Comparison of ENCODE assay signal across 27 cellular contexts in the genomic region with DNA sequence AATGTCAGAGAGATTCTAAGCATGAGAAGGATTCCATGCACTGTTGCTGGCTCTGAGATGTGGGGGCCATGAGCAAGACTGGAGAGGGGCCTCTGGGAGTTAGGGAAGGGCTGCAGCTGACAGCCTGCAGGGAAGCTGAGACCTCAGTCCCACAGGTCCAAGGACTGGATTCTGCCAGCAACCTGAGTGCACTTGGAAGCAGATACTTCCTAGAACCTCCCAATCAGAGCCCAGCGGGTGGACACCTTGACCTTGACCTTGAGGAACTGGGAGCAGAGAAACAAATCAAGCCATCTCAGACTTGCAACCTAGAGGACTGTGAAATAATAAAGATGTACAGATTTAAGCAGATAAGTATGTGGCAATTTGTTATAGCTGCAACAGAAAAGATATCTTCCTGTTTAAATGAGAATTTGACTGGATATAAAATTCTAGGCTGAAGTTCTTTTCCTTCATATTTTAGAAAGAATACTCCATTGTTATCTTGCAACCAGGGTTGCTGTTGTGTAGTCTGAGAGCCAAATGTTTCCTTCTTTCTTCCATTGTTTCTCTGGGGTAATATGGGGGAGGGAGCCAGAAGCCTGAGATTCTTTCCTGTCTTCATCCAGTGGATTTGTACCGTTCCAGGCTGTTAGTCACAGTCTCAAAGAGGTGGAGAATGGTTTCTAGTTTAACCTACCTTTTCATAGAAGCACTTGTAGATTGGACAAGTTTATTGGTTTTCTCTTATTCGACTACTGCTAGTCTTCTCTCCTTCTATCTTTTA. TPM values are rescaled to one million over a fixed set of nuclear protein-coding genes. Genes with fewer than 3 reads are reported as not detected.
A peak's percentile ranks its signal among the peaks of the same experiment; 100 is the strongest.
DNase-seq lines count a peak whose midpoint lies in the region; ATAC-seq, FAIRE-seq and TF ChIP-seq lines count a peak whose summit lies in the region.
"Had no signal": no experiment of that assay in that cellular context is flagged by ENCODE, and none has a peak within 500 bp of the region (broad histone marks: within the 10 kb centered on the region; RNA-seq: fewer than 3 reads in every experiment).

No MANE protein-coding gene starts in this region.

- ATAC-seq in HG03097 (IDR thresholded peaks at IDR 0.05; ENCODE audit: low FRiP score, unreplicated experiment) (no peak), HG03460 (IDR thresholded peaks at IDR 0.05; ENCODE audit: unreplicated experiment) (no peak)
- ATAC-seq: A549, Panc1 had no signal

- H3K27ac ChIP-seq in HEK293 (ENCODE audit: extremely low read depth, low read depth, low read length) (no peak overlapping the region), endothelial cell of umbilical vein (ENCODE audit: insufficient read depth, low read depth, low read length) (no peak overlapping the region), parathyroid adenoma (no peak overlapping the region)
- H3K27ac ChIP-seq: A549; BLaER1 treated with 17β-estradiol and CSF1 and Interleukin-3, amounts not matched to agents 10 nM and 100 nM had no signal

- CTCF ChIA-PET in HEK293 (lab: Yijun Ruan, JAX) (interaction anchor here (0.6 to 1.7 kb wide), 11 partner anchors 8 to 320 kb away, joined by 3 to 9 read pairs (median 3); no protein-coding TSS in a partner anchor), endothelial cell of umbilical vein (lab: Charles Lee) (interaction anchor here (0.6 to 8.4 kb wide), 3 partner anchors 260 to 740 kb away, joined by 3 to 42 read pairs (median 4); no protein-coding TSS in a partner anchor)

- intact Hi-C loops in endothelial cell of umbilical vein (cut with micrococcal nuclease), result no loop called here

- H3K27me3 ChIP-seq in endothelial cell of umbilical vein (ENCODE audit: control insufficient read depth in 2 of 2, insufficient read depth in 2 of 2, low read length in 2 of 2) (peaks cover 9 to 16% of the 10 kb centered on the region in 2 experiments), parathyroid adenoma (ENCODE audit: control insufficient read depth, insufficient read depth, low read length) (no peaks in the 10 kb centered on the region)

- no peak for TF ChIP-seq POLR2A in endothelial cell of umbilical vein (IDR thresholded peaks at IDR 0.05; ENCODE audit: low read depth, low read length)

- H3K9me3 ChIP-seq in HEK293 (ENCODE audit: control insufficient read depth, insufficient read depth, low read depth, low read length) (no peaks in the 10 kb centered on the region), endothelial cell of umbilical vein (replicated peaks; ENCODE audit: control insufficient read depth, insufficient read depth, low read length) (no peaks in the 10 kb centered on the region), parathyroid adenoma (ENCODE audit: control insufficient read depth, low read length) (no peaks in the 10 kb centered on the region)
- H3K9me3 ChIP-seq: A549; BLaER1 treated with 17β-estradiol and CSF1 and Interleukin-3, amounts not matched to agents 10 nM and 100 nM had no signal

- H3K79me2 ChIP-seq in endothelial cell of umbilical vein (ENCODE audit: control insufficient read depth, insufficient read depth, low read length) (no peaks in the 10 kb centered on the region), parathyroid adenoma (no peaks in the 10 kb centered on the region)

- H3K9me1 ChIP-seq in endothelial cell of umbilical vein (replicated peaks; ENCODE audit: control insufficient read depth, extremely low read depth, insufficient read depth, low read length), result no peaks in the 10 kb centered on the region

- H3K36me3 ChIP-seq in HEK293 (ENCODE audit: control insufficient read depth in 2 of 2, insufficient read depth in 1 of 2, low read length in 2 of 2), result no peaks in the 10 kb centered on the region
- no peaks in the 10 kb centered on the region for H3K36me3 ChIP-seq in endothelial cell of umbilical vein (ENCODE audit: control insufficient read depth in 2 of 2, extremely low read depth in 1 of 2, insufficient read depth in 2 of 2, low read length in 2 of 2)
- H3K36me3 ChIP-seq in parathyroid adenoma (ENCODE audit: control insufficient read depth, insufficient read depth, low read length), result no peaks in the 10 kb centered on the region
- H3K36me3 ChIP-seq: BLaER1 treated with 17β-estradiol and CSF1 and Interleukin-3, amounts not matched to agents 10 nM and 100 nM had no signal

- no peak overlapping the region for H3K4me2 ChIP-seq in endothelial cell of umbilical vein (ENCODE audit: insufficient read depth, low read length)
- no peak overlapping the region for H3K4me2 ChIP-seq in parathyroid adenoma (ENCODE audit: low read length)

- H3K4me3 ChIP-seq in HEK293 (ENCODE audit: low read depth, low read length) (no peak overlapping the region), endothelial cell of umbilical vein (replicated peaks in 1 of 3; ENCODE audit: insufficient read depth in 1 of 3, low read depth in 1 of 3, low read length in 3 of 3) (no peak overlapping the region), parathyroid adenoma (ENCODE audit: low read depth, low read length) (no peak overlapping the region)
- H3K4me3 ChIP-seq: A549; BLaER1 treated with 17β-estradiol and CSF1 and Interleukin-3, amounts not matched to agents 10 nM and 100 nM had no signal

- BruUV-seq in endothelial cell of umbilical vein (replicated peaks; lab: Mats Ljungman, UMichigan), result no TSS peak

- H3K9ac ChIP-seq in endothelial cell of umbilical vein (replicated peaks; ENCODE audit: extremely low read depth, insufficient read depth, low read length), result no peak overlapping the region
- H3K9ac ChIP-seq in parathyroid adenoma, result no peak overlapping the region
- H3K9ac ChIP-seq: BLaER1 treated with 17β-estradiol and CSF1 and Interleukin-3, amounts not matched to agents 10 nM and 100 nM had no signal

- POLR2A ChIA-PET in HEK293 (lab: Yijun Ruan, JAX), result no interaction called here
- POLR2A ChIA-PET in endothelial cell of umbilical vein (lab: Charles Lee), result no interaction called here

- H4K20me1 ChIP-seq in endothelial cell of umbilical vein (replicated peaks; ENCODE audit: control insufficient read depth, extremely low read depth, insufficient read depth, low read length), result no peaks in the 10 kb centered on the region

- H2AFZ ChIP-seq in endothelial cell of umbilical vein (ENCODE audit: low read depth, low read length), result no peak overlapping the region
- H2AFZ ChIP-seq in parathyroid adenoma, result peak overlapping the region; percentile 9

- dilution Hi-C loops in endothelial cell of umbilical vein (cut with MboI; ENCODE audit: extremely low pct_ligation_motif_present, low sequenced_read_pairs), result no loop called here

- peaks cover 20% of the 10 kb centered on the region for H3K4me1 ChIP-seq in HEK293 (ENCODE audit: control insufficient read depth, insufficient read depth, low read length)
- H3K4me1 ChIP-seq in endothelial cell of umbilical vein (ENCODE audit: control insufficient read depth, extremely low read depth, insufficient read depth, low read length), result no peaks in the 10 kb centered on the region
- peaks cover 6% of the 10 kb centered on the region for H3K4me1 ChIP-seq in parathyroid adenoma

- DNase-seq in endothelial cell of umbilical vein (ENCODE audit: low read depth, low spot score) (peak; percentile 9), NOMO-1 treated with dmso at 0.1 percent for 144 hours (lab: John Stamatoyannopoulos, UW; ENCODE audit: unreplicated experiment) (no peak)
- DNase-seq: AML-193; CD4-positive, alpha-beta T cell; KBM-7; MV-4-11; NCI-H1105 treated with DMSO at 0.1 percent for 48 hours; NCI-H146; NCI-H1930; NCI-H2107; NCI-H2227 treated with DMSO at 0.1 percent for 48 hours; NCI-H510A; NCI-H69; SHP77 treated with DMSO at 0.1 percent for 48 hours had no signal

- peak; percentile 89 for FAIRE-seq in TTC549 (lab: Jason Lieb, UNC)
- FAIRE-seq in endothelial cell of umbilical vein (lab: Jason Lieb, UNC), result no peak
- FAIRE-seq: A549, D721Med, HTR-8/SVneo had no signal

- no peak for TF ChIP-seq CTCF in HEK293 (tag by site-specific recombination; IDR thresholded peaks at IDR 0.05)
- TF ChIP-seq CTCF in endothelial cell of umbilical vein (IDR thresholded peaks at IDR 0.05; ENCODE audit: extremely low read depth in 1 of 2, insufficient read depth in 1 of 2, low read depth in 1 of 2, low read length in 2 of 2), result no peak
- TF ChIP-seq CTCF in parathyroid adenoma (IDR thresholded peaks at IDR 0.05), result no peak

TF ChIP-seq in HEK293, 187 proteins besides CTCF, POLR2A, EP300 and RAD21:
- 0 out of 2 replicates have a peak, but pooled peaks have one; percentile 7 for TF ChIP-seq ZNF366 (tag by site-specific recombination; conservative IDR thresholded peaks at IDR 0.05)
- TF ChIP-seq ZNF785 (tag by site-specific recombination; IDR thresholded peaks at IDR 0.05), result no peak
- TF ChIP-seq GLIS2 (tag by site-specific recombination; IDR thresholded peaks at IDR 0.05), result no peak
TF ChIP-seq in HEK293: peak in this region for 1.

TF ChIP-seq in endothelial cell of umbilical vein, 7 proteins besides CTCF, POLR2A, EP300 and RAD21:
- no peak for TF ChIP-seq GATA2 (IDR thresholded peaks at IDR 0.05; ENCODE audit: insufficient read depth, insufficient read length, low read depth, low read length)
- no peak for TF ChIP-seq POLR2AphosphoS5 (IDR thresholded peaks at IDR 0.05; ENCODE audit: insufficient read depth, low read depth, low read length)
- no peak for TF ChIP-seq FOS (IDR thresholded peaks at IDR 0.05; ENCODE audit: borderline replicate concordance, insufficient read depth, low read length)

RNA-seq across cellular contexts. Expression of gene ULBP3, which starts 5.9 kb away (rescaled TPM):
- total RNA-seq in endothelial cell of umbilical vein, result 12.8 and 13.8 TPM in 2 replicates
- polyA plus RNA-seq in endothelial cell of umbilical vein, result 5.2 and 7.1 TPM in 2 replicates
- polyA plus RNA-seq in endothelial cell of umbilical vein (2011; cell fraction: cytosol; rRNA removed), result 8.1 and 11.0 TPM in 2 replicates
- 3.3 and 5.2 TPM in 2 replicates for polyA plus RNA-seq in endothelial cell of umbilical vein (2011; cell fraction: nucleus; rRNA removed)
- 7.4 and 14.2 TPM in 2 replicates for polyA plus RNA-seq in endothelial cell of umbilical vein (2012)
- polyA minus RNA-seq in endothelial cell of umbilical vein, result 19.3 and 24.5 TPM in 2 replicates
- polyA minus RNA-seq in endothelial cell of umbilical vein (2011; cell fraction: cytosol; rRNA and poly(A)+ RNA removed), result 5.7 TPM
- 1.8 and 2.2 TPM in 2 replicates for polyA minus RNA-seq in endothelial cell of umbilical vein (2011; cell fraction: nucleus; rRNA and poly(A)+ RNA removed)

RNA-seq across cellular contexts. Expression of gene RAET1L, which starts 49.5 kb away (rescaled TPM):
- total RNA-seq in endothelial cell of umbilical vein, result not detected in 2 replicates
- not detected in 2 replicates for polyA plus RNA-seq in endothelial cell of umbilical vein
- polyA plus RNA-seq in endothelial cell of umbilical vein (2011; cell fraction: cytosol; rRNA removed), result not detected in 2 replicates
- not detected in 2 replicates for polyA plus RNA-seq in endothelial cell of umbilical vein (2011; cell fraction: nucleus; rRNA removed)
- polyA plus RNA-seq in endothelial cell of umbilical vein (2012), result not detected in 2 replicates
- polyA minus RNA-seq in endothelial cell of umbilical vein, result not detected in 2 replicates
- polyA minus RNA-seq in endothelial cell of umbilical vein (2011; cell fraction: cytosol; rRNA and poly(A)+ RNA removed), result not detected
- not detected in 2 replicates for polyA minus RNA-seq in endothelial cell of umbilical vein (2011; cell fraction: nucleus; rRNA and poly(A)+ RNA removed)
- total RNA-seq: CD4-positive, alpha-beta T cell; H4; LHCN-M2; OCI-LY7 had no signal
